In genomic region chr2:240420206-240420899, GRCh38 we compare ENCODE assay signal across 24 cellular contexts. TPM values are rescaled to one million over a fixed set of nuclear protein-coding genes. Genes with fewer than 3 reads are reported as not detected.
A peak's percentile ranks its signal among the peaks of the same experiment; 100 is the strongest.
DNase-seq lines count a peak whose midpoint lies in the region; ATAC-seq, FAIRE-seq and TF ChIP-seq lines count a peak whose summit lies in the region.
"Had no signal": no experiment of that assay in that cellular context is flagged by ENCODE, and none has a peak within 500 bp of the region (broad histone marks: within the 10 kb centered on the region; RNA-seq: fewer than 3 reads in every experiment).

No MANE protein-coding gene starts in this region.

- H3K36me3 ChIP-seq in heart left ventricle = no peaks in the 10 kb centered on the region
- no peaks in the 10 kb centered on the region for H3K36me3 ChIP-seq in right atrium auricular region
- no peaks in the 10 kb centered on the region for H3K36me3 ChIP-seq in osteoblast (ENCODE audit: insufficient read depth, low read length)
- H3K36me3 ChIP-seq: adrenal gland, prostate gland, tibial nerve had no signal

- FAIRE-seq in GM19239 (lab: Jason Lieb, UNC) = no peak
- FAIRE-seq: keratinocyte had no signal

- H3K4me3 ChIP-seq in heart left ventricle (no peak overlapping the region), right atrium auricular region (no peak overlapping the region), osteoblast (ENCODE audit: insufficient read depth, low read length) (no peak overlapping the region)
- H3K4me3 ChIP-seq: adrenal gland, body of pancreas, PC-9, prostate gland, tibial nerve had no signal

- 81 to 90% (median 86%) methylated on average over 8 to 14 of the region's 14 CpGs for WGBS in heart left ventricle, 4 donors

- no peak for TF ChIP-seq POLR2A in heart left ventricle (IDR thresholded peaks at IDR 0.05)

- TF ChIP-seq CTCF in heart left ventricle (IDR thresholded peaks at IDR 0.05) (no peak), right atrium auricular region (IDR thresholded peaks at IDR 0.05) (no peak), osteoblast (IDR thresholded peaks at IDR 0.05; ENCODE audit: extremely low read depth, low read depth, low read length) (no peak)

- no peaks in the 10 kb centered on the region for H4K20me1 ChIP-seq in osteoblast (ENCODE audit: insufficient read depth, low read length)

- DNase-seq in heart left ventricle (peak in 3 of 5 donors; percentile 4 to 46 (median 12)), right atrium auricular region (ENCODE audit: low spot score) (no peak), osteoblast (ENCODE audit: insufficient read length, low spot score, missing footprints) (peak; percentile 22), GM19239 (ENCODE audit: insufficient read length, low spot score) (no peak), A172 (ENCODE audit: low spot score) (no peak), NCI-H2107 (lab: John Stamatoyannopoulos, UW) (no peak)
- DNase-seq: activated CD4-positive, alpha-beta T cell treated with anti-CD3 and anti-CD28 coated beads, Interleukin-2, amount 50 U/mL, for 48 hours; activated effector memory CD4-positive, alpha-beta T cell treated with anti-CD3 and anti-CD28 coated beads, Interleukin-2, amount 50 U/mL, for 16 hours; cerebellar nuclear complex; DMS79 treated with DMSO at 0.1 percent for 48 hours; NCI-H1092; NCI-H187; NCI-H2171 treated with DMSO at 0.1 percent for 48 hours; NCI-H524 treated with DMSO at 0.1 percent for 48 hours; PC-9; SIG-M5; T1000 had no signal

- H3K4me1 ChIP-seq in heart left ventricle (no peaks in the 10 kb centered on the region), right atrium auricular region (no peaks in the 10 kb centered on the region), osteoblast (ENCODE audit: insufficient read depth, low read length) (no peaks in the 10 kb centered on the region)
- H3K4me1 ChIP-seq: adrenal gland, body of pancreas, prostate gland had no signal

- H3K27ac ChIP-seq in heart left ventricle = no peak overlapping the region
- H3K27ac ChIP-seq in right atrium auricular region = no peak overlapping the region
- no peak overlapping the region for H3K27ac ChIP-seq in osteoblast (ENCODE audit: low read depth, low read length)
- H3K27ac ChIP-seq: adrenal gland, body of pancreas, C4-2B, PC-9, prostate gland, tibial nerve had no signal

- ATAC-seq in heart left ventricle = no peak
- ATAC-seq in esophagus mucosa = peak; percentile 25
- ATAC-seq: body of pancreas had no signal

- peaks cover 0 to 29% (median 10%) of the 10 kb centered on the region in 12 donors for H3K9me3 ChIP-seq in heart left ventricle
- H3K9me3 ChIP-seq in right atrium auricular region = peaks cover 0 to 23% of the 10 kb centered on the region in 2 donors
- H3K9me3 ChIP-seq in osteoblast (ENCODE audit: low read depth, low read length) = peaks cover 3% of the 10 kb centered on the region
- H3K9me3 ChIP-seq: body of pancreas, prostate gland had no signal

- H2AFZ ChIP-seq in osteoblast (ENCODE audit: low read length) = no peak overlapping the region
- H2AFZ ChIP-seq: PC-9 had no signal

- H3K4me2 ChIP-seq in osteoblast (ENCODE audit: insufficient read depth, low read length) = no peak overlapping the region
- H3K4me2 ChIP-seq: PC-9 had no signal

- intact Hi-C loops in heart left ventricle (cut with DNase I) = no loop called here

- no peaks in the 10 kb centered on the region for H3K79me2 ChIP-seq in osteoblast (ENCODE audit: insufficient read depth, low read length)

- no peaks in the 10 kb centered on the region for H3K27me3 ChIP-seq in heart left ventricle
- H3K27me3 ChIP-seq in right atrium auricular region = no peaks in the 10 kb centered on the region
- no peaks in the 10 kb centered on the region for H3K27me3 ChIP-seq in osteoblast (ENCODE audit: insufficient read depth, low read length)
- H3K27me3 ChIP-seq: adrenal gland, body of pancreas, tibial nerve had no signal

RNA-seq across cellular contexts. Expression of gene GPC1, which starts 15.1 kb away (rescaled TPM):
- total RNA-seq in heart left ventricle = 100 to 1,000 TPM; 131 to 316 (median 193) TPM
- 100 to 1,000 TPM; 134 to 209 TPM for polyA plus RNA-seq in heart left ventricle
- total RNA-seq in right atrium auricular region = 100 to 1,000 TPM in 1 of 2 donors, 10 to 100 TPM in 1; 77.4 to 103 TPM
- 101 TPM for total RNA-seq in esophagus mucosa
- total RNA-seq in osteoblast = 44.8 and 54.3 TPM in 2 replicates
- 182 and 198 TPM in 2 replicates for total RNA-seq in A172 (2014; rRNA removed; shearing (Covaris generic))

Comparison
In these comparisons a context has a peak if more than half of its experiments do, and no peak if none do; other contexts are left out.
1. DNase-seq: peak in heart left ventricle (3 of 5) and osteoblast (single experiment); none in right atrium auricular region (single experiment), GM19239 (single experiment), A172 (single experiment) and NCI-H2107 (single experiment).